ENCODE assay signal across 18 cellular contexts in genomic region chr19:1145635-1146417, GRCh38. TPM values are rescaled to one million over a fixed set of nuclear protein-coding genes. Genes with fewer than 3 reads are reported as not detected.
A peak's percentile ranks its signal among the peaks of the same experiment; 100 is the strongest.
DNase-seq lines count a peak whose midpoint lies in the region; TF ChIP-seq lines count a peak whose summit lies in the region.
"Had no signal": no experiment of that assay in that cellular context is flagged by ENCODE, and none has a peak within 500 bp of the region (broad histone marks: within the 10 kb centered on the region; RNA-seq: fewer than 3 reads in every experiment).

No MANE protein-coding gene starts in this region.

- H3K4me1 Mint-ChIP-seq in Caco-2 (ENCODE audit: low read depth, unreplicated experiment) = no peaks in the 10 kb centered on the region
- H3K4me1 Mint-ChIP-seq: B cell had no signal

- CTCF ChIA-PET in Caco-2 (lab: Charles Lee) = no interaction called here

- no TSS peak for BruUV-seq in Caco-2 (replicated peaks; lab: Mats Ljungman, UMichigan)

- H3K27ac Mint-ChIP-seq in Caco-2 (ENCODE audit: unreplicated experiment) = peak overlapping the region; percentile 51
- H3K27ac Mint-ChIP-seq: B cell had no signal

- H3K4me3 ChIP-seq in Caco-2 (ENCODE audit: low read depth, low read length) (no peak overlapping the region), WERI-Rb-1 (ENCODE audit: low read depth, low read length) (no peak overlapping the region), iPS-18a (ENCODE audit: low read length) (no peak overlapping the region)

- H3K4me1 ChIP-seq in Caco-2 (no peaks in the 10 kb centered on the region), iPS-18a (ENCODE audit: control insufficient read depth, low read depth, low read length) (peaks cover 4% of the 10 kb centered on the region)

- H3K9me3 Mint-ChIP-seq in Caco-2 (ENCODE audit: unreplicated experiment) = peaks cover 18% of the 10 kb centered on the region

- POLR2A ChIA-PET in Caco-2 (lab: Charles Lee) = interaction anchor here (0.6 kb wide), 1 partner anchor 123 kb away, joined by 5 read pairs; no protein-coding TSS in a partner anchor

- H3K4me3 Mint-ChIP-seq in Caco-2 (ENCODE audit: unreplicated experiment) = no peak overlapping the region
- H3K4me3 Mint-ChIP-seq: B cell had no signal

- H3K36me3 ChIP-seq in Caco-2 (ENCODE audit: control insufficient read depth, insufficient read depth, low read length) (peaks cover 5% of the 10 kb centered on the region), WERI-Rb-1 (peaks cover 7% of the 10 kb centered on the region), iPS-18a (ENCODE audit: control insufficient read depth, low read depth, low read length) (no peaks in the 10 kb centered on the region)

- peak overlapping the region; percentile 10; the same call in 1 of the 2 replicates for H3K27ac ChIP-seq in WERI-Rb-1
- no peak overlapping the region for H3K27ac ChIP-seq in iPS-18a (ENCODE audit: low read length)
- H3K27ac ChIP-seq: KMS-11 had no signal

- intact Hi-C loops in Caco-2 (cut with micrococcal nuclease; ENCODE audit: unreplicated experiment) = no loop called here

- H3K9me3 ChIP-seq in Caco-2 (no peaks in the 10 kb centered on the region), WERI-Rb-1 (ENCODE audit: severe bottlenecking) (no peaks in the 10 kb centered on the region), iPS-18a (ENCODE audit: control insufficient read depth, low read depth, low read length) (no peaks in the 10 kb centered on the region)
- H3K9me3 ChIP-seq: SK-N-SH had no signal

- H3K27me3 Mint-ChIP-seq in Caco-2 (ENCODE audit: insufficient read depth, unreplicated experiment) = no peaks in the 10 kb centered on the region
- H3K27me3 Mint-ChIP-seq: B cell had no signal

- H3K9ac ChIP-seq in iPS-18a (ENCODE audit: low read length) = peak overlapping the region; percentile 32
- H3K9ac ChIP-seq: KMS-11, SK-N-SH had no signal

- TF ChIP-seq CTCF in Caco-2 (IDR thresholded peaks at IDR 0.05; ENCODE audit: insufficient read depth in 1 of 2, low read depth in 1 of 2, low read length in 1 of 2, severe bottlenecking in 1 of 2, unreplicated experiment in 1 of 2) = no peak
- TF ChIP-seq CTCF in WERI-Rb-1 (IDR thresholded peaks at IDR 0.05; ENCODE audit: low read depth, low read length) = no peak
- TF ChIP-seq CTCF in GM13977 (IDR thresholded peaks at IDR 0.05; ENCODE audit: extremely low read depth, insufficient read depth, missing control alignments) = no peak

- H3K27me3 ChIP-seq in Caco-2 (replicated peaks; ENCODE audit: control insufficient read depth, insufficient read depth, low read length) (no peaks in the 10 kb centered on the region), WERI-Rb-1 (ENCODE audit: insufficient read depth, low read depth, severe bottlenecking) (no peaks in the 10 kb centered on the region), iPS-18a (ENCODE audit: control insufficient read depth, insufficient read depth, low read length) (no peaks in the 10 kb centered on the region)

- DNase-seq in Caco-2 (no peak), WERI-Rb-1 (no peak), HuH-7.5 (ENCODE audit: low spot score) (no peak), KG1 (lab: John Stamatoyannopoulos, UW) (no peak), GM13977 (ENCODE audit: low spot score) (no peak)
- DNase-seq: 8988T; COR-L47; GOT3; MV-4-11; NCI-H1694 treated with DMSO at 0.1 percent for 48 hours; NCI-H510A; NCI-H748 treated with DMSO at 0.1 percent for 48 hours; NK-92 treated with Interleukin-12 subunit alpha and Interleukin-12 subunit beta, amount 100 ng/mL, for 24 hours; SHP77 treated with DMSO at 0.1 percent for 48 hours; SK-N-SH had no signal

- H3K36me3 Mint-ChIP-seq in Caco-2 (ENCODE audit: insufficient read depth, unreplicated experiment) = peaks cover 57% of the 10 kb centered on the region

- in situ Hi-C loops in GM13977 (cut with MboI; ENCODE audit: low pct_unique_long_range_greater_than_20kb, low sequenced_read_pairs, unreplicated experiment) = no loop called here

RNA-seq across cellular contexts. Expression of gene SBNO2, which starts 28.2 kb away (rescaled TPM):
- total RNA-seq in Caco-2 (2022) = 37.3 and 41.2 TPM in 2 replicates

RNA-seq across cellular contexts. Expression of gene GPX4, which starts 42.0 kb away (rescaled TPM):
- total RNA-seq in Caco-2 (2022) = 500 and 546 TPM in 2 replicates

RNA-seq across cellular contexts. Expression of gene POLR2E, which starts 50.7 kb away (rescaled TPM):
- 264 and 272 TPM in 2 replicates for total RNA-seq in Caco-2 (2022)

RNA-seq across cellular contexts. Expression of gene STK11, which starts 59.8 kb away (rescaled TPM):
- 56.7 and 58.1 TPM in 2 replicates for total RNA-seq in Caco-2 (2022)
